In the genomic region with DNA sequence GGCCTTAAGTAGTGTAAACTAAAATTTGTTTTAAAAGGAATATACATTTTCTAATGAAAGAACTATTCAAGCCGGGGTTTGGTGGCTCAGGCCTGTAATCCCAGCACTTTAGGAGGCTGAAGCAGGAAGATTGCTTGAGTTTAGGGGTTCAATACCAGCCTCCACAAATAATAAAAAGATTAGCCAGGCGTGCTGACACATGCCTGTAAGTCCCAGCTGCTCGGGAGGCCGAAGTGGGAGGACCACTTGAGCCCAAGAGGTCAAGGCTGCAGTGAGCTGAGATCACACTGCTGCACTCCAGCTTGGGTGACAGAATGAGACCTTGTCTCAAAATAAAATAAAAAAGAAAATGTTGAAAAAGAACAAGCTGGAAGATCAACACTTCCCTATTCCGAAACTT, we compare ENCODE assay signal across 1 cellular context.
TF ChIP-seq lines count a peak whose summit lies in the region.

No MANE protein-coding gene starts in this region.

TF ChIP-seq in GM23338, 12 proteins besides CTCF, POLR2A, EP300 and RAD21 (continued from another document):
- TF ChIP-seq, protein P1, sequence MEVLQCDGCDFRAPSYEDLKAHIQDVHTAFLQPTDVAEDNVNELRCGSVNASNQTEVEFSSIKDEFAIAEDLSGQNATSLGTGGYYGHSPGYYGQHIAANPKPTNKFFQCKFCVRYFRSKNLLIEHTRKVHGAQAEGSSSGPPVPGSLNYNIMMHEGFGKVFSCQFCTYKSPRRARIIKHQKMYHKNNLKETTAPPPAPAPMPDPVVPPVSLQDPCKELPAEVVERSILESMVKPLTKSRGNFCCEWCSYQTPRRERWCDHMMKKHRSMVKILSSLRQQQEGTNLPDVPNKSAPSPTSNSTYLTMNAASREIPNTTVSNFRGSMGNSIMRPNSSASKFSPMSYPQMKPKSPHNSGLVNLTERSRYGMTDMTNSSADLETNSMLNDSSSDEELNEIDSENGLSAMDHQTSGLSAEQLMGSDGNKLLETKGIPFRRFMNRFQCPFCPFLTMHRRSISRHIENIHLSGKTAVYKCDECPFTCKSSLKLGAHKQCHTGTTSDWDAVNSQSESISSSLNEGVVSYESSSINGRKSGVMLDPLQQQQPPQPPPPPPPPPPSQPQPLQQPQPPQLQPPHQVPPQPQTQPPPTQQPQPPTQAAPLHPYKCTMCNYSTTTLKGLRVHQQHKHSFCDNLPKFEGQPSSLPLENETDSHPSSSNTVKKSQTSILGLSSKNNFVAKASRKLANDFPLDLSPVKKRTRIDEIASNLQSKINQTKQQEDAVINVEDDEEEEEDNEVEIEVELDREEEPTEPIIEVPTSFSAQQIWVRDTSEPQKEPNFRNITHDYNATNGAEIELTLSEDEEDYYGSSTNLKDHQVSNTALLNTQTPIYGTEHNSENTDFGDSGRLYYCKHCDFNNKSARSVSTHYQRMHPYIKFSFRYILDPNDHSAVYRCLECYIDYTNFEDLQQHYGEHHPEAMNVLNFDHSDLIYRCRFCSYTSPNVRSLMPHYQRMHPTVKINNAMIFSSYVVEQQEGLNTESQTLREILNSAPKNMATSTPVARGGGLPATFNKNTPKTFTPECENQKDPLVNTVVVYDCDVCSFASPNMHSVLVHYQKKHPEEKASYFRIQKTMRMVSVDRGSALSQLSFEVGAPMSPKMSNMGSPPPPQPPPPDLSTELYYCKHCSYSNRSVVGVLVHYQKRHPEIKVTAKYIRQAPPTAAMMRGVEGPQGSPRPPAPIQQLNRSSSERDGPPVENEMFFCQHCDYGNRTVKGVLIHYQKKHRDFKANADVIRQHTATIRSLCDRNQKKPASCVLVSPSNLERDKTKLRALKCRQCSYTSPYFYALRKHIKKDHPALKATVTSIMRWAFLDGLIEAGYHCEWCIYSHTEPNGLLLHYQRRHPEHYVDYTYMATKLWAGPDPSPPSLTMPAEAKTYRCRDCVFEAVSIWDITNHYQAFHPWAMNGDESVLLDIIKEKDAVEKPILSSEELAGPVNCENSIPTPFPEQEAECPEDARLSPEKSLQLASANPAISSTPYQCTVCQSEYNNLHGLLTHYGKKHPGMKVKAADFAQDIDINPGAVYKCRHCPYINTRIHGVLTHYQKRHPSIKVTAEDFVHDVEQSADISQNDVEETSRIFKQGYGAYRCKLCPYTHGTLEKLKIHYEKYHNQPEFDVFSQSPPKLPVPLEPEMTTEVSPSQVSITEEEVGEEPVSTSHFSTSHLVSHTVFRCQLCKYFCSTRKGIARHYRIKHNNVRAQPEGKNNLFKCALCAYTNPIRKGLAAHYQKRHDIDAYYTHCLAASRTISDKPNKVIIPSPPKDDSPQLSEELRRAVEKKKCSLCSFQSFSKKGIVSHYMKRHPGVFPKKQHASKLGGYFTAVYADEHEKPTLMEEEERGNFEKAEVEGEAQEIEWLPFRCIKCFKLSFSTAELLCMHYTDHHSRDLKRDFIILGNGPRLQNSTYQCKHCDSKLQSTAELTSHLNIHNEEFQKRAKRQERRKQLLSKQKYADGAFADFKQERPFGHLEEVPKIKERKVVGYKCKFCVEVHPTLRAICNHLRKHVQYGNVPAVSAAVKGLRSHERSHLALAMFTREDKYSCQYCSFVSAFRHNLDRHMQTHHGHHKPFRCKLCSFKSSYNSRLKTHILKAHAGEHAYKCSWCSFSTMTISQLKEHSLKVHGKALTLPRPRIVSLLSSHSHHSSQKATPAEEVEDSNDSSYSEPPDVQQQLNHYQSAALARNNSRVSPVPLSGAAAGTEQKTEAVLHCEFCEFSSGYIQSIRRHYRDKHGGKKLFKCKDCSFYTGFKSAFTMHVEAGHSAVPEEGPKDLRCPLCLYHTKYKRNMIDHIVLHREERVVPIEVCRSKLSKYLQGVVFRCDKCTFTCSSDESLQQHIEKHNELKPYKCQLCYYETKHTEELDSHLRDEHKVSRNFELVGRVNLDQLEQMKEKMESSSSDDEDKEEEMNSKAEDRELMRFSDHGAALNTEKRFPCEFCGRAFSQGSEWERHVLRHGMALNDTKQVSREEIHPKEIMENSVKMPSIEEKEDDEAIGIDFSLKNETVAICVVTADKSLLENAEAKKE (CRISPR knock-in tag; IDR thresholded peaks at IDR 0.05), result no peak
- TF ChIP-seq, protein P2, sequence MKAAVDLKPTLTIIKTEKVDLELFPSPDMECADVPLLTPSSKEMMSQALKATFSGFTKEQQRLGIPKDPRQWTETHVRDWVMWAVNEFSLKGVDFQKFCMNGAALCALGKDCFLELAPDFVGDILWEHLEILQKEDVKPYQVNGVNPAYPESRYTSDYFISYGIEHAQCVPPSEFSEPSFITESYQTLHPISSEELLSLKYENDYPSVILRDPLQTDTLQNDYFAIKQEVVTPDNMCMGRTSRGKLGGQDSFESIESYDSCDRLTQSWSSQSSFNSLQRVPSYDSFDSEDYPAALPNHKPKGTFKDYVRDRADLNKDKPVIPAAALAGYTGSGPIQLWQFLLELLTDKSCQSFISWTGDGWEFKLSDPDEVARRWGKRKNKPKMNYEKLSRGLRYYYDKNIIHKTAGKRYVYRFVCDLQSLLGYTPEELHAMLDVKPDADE (IDR thresholded peaks at IDR 0.05), result no peak
- no peak for TF ChIP-seq JUNB (IDR thresholded peaks at IDR 0.05; ENCODE audit: unreplicated experiment)
- no peak for TF ChIP-seq STAT1 (IDR thresholded peaks at IDR 0.05; ENCODE audit: unreplicated experiment)
- no peak for TF ChIP-seq POLR2AphosphoS5 (IDR thresholded peaks at IDR 0.05; ENCODE audit: low read depth)
- no peak for TF ChIP-seq EZH2phosphoT487 (IDR thresholded peaks at IDR 0.05; ENCODE audit: unreplicated experiment)
- TF ChIP-seq NANOG (IDR thresholded peaks at IDR 0.05; ENCODE audit: borderline replicate concordance), result no peak
- TF ChIP-seq CREB1 (CRISPR knock-in tag; IDR thresholded peaks at IDR 0.05; ENCODE audit: low read depth), result no peak
- no peak for TF ChIP-seq ZNF114 (CRISPR knock-in tag; IDR thresholded peaks at IDR 0.05)
- TF ChIP-seq EZH2 (IDR thresholded peaks at IDR 0.05; ENCODE audit: low read depth, unreplicated experiment), result no peak
- TF ChIP-seq, protein P3, sequence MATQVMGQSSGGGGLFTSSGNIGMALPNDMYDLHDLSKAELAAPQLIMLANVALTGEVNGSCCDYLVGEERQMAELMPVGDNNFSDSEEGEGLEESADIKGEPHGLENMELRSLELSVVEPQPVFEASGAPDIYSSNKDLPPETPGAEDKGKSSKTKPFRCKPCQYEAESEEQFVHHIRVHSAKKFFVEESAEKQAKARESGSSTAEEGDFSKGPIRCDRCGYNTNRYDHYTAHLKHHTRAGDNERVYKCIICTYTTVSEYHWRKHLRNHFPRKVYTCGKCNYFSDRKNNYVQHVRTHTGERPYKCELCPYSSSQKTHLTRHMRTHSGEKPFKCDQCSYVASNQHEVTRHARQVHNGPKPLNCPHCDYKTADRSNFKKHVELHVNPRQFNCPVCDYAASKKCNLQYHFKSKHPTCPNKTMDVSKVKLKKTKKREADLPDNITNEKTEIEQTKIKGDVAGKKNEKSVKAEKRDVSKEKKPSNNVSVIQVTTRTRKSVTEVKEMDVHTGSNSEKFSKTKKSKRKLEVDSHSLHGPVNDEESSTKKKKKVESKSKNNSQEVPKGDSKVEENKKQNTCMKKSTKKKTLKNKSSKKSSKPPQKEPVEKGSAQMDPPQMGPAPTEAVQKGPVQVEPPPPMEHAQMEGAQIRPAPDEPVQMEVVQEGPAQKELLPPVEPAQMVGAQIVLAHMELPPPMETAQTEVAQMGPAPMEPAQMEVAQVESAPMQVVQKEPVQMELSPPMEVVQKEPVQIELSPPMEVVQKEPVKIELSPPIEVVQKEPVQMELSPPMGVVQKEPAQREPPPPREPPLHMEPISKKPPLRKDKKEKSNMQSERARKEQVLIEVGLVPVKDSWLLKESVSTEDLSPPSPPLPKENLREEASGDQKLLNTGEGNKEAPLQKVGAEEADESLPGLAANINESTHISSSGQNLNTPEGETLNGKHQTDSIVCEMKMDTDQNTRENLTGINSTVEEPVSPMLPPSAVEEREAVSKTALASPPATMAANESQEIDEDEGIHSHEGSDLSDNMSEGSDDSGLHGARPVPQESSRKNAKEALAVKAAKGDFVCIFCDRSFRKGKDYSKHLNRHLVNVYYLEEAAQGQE (IDR thresholded peaks at IDR 0.05; ENCODE audit: unreplicated experiment), result no peak
TF ChIP-seq in GM23338: peak in this region for 0.
